In the genomic region with DNA sequence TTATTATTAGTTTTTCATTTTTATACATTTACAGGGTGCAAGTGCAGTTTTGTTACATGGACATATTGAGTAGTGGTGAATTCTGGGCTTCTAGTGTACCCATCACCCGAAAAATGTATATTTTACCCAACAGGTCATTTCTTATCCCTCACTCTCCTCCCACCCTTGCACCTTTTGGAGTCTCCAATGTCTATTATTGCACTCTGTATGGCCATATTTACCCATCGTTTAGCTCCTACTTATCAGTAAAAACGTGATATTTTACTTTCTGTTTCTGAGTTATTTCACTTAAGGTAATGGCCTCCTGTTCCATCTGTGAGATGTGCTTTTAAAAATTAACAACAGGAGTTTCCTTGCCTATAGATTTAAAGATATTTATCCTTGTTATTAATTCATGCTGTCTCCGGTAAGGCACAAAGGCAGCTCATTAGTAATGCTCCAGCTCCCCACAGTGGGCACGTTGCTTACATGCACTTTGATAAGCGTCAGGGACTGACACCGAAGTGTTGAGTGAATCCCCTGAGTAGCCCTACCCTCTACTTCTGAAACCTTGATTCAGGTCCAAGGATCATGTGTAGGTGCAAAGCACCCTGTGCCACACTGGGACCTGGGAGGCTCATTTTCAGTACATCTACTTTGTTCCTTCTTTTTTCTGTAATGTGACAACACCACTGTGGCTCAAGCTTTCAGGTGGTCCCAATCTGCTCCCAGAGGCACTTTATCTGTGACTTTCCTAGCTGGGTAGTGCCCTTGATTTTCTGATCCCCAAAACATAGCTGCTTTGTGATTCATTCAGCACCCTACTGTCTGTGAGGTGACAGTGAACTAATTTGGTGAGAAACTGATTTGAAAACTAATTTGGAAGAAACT, we compare ENCODE assay signal across 1 cellular context.
TF ChIP-seq lines count a peak whose summit lies in the region.

No MANE protein-coding gene starts in this region.

TF ChIP-seq in GM23338, 12 proteins besides CTCF, POLR2A, EP300 and RAD21 (continued from another document):
- TF ChIP-seq ZNF331 (CRISPR knock-in tag; IDR thresholded peaks at IDR 0.05; ENCODE audit: low read depth) (no peak), POLR2AphosphoS5 (IDR thresholded peaks at IDR 0.05; ENCODE audit: low read depth) (no peak), STAT1 (IDR thresholded peaks at IDR 0.05; ENCODE audit: unreplicated experiment) (no peak), EZH2 (IDR thresholded peaks at IDR 0.05; ENCODE audit: low read depth, unreplicated experiment) (no peak), ZNF114 (CRISPR knock-in tag; IDR thresholded peaks at IDR 0.05) (no peak), NANOG (IDR thresholded peaks at IDR 0.05; ENCODE audit: borderline replicate concordance) (no peak), JUNB (IDR thresholded peaks at IDR 0.05; ENCODE audit: unreplicated experiment) (no peak), CREB1 (CRISPR knock-in tag; IDR thresholded peaks at IDR 0.05; ENCODE audit: low read depth) (no peak), EZH2phosphoT487 (IDR thresholded peaks at IDR 0.05; ENCODE audit: unreplicated experiment) (no peak)
- TF ChIP-seq, protein P1, sequence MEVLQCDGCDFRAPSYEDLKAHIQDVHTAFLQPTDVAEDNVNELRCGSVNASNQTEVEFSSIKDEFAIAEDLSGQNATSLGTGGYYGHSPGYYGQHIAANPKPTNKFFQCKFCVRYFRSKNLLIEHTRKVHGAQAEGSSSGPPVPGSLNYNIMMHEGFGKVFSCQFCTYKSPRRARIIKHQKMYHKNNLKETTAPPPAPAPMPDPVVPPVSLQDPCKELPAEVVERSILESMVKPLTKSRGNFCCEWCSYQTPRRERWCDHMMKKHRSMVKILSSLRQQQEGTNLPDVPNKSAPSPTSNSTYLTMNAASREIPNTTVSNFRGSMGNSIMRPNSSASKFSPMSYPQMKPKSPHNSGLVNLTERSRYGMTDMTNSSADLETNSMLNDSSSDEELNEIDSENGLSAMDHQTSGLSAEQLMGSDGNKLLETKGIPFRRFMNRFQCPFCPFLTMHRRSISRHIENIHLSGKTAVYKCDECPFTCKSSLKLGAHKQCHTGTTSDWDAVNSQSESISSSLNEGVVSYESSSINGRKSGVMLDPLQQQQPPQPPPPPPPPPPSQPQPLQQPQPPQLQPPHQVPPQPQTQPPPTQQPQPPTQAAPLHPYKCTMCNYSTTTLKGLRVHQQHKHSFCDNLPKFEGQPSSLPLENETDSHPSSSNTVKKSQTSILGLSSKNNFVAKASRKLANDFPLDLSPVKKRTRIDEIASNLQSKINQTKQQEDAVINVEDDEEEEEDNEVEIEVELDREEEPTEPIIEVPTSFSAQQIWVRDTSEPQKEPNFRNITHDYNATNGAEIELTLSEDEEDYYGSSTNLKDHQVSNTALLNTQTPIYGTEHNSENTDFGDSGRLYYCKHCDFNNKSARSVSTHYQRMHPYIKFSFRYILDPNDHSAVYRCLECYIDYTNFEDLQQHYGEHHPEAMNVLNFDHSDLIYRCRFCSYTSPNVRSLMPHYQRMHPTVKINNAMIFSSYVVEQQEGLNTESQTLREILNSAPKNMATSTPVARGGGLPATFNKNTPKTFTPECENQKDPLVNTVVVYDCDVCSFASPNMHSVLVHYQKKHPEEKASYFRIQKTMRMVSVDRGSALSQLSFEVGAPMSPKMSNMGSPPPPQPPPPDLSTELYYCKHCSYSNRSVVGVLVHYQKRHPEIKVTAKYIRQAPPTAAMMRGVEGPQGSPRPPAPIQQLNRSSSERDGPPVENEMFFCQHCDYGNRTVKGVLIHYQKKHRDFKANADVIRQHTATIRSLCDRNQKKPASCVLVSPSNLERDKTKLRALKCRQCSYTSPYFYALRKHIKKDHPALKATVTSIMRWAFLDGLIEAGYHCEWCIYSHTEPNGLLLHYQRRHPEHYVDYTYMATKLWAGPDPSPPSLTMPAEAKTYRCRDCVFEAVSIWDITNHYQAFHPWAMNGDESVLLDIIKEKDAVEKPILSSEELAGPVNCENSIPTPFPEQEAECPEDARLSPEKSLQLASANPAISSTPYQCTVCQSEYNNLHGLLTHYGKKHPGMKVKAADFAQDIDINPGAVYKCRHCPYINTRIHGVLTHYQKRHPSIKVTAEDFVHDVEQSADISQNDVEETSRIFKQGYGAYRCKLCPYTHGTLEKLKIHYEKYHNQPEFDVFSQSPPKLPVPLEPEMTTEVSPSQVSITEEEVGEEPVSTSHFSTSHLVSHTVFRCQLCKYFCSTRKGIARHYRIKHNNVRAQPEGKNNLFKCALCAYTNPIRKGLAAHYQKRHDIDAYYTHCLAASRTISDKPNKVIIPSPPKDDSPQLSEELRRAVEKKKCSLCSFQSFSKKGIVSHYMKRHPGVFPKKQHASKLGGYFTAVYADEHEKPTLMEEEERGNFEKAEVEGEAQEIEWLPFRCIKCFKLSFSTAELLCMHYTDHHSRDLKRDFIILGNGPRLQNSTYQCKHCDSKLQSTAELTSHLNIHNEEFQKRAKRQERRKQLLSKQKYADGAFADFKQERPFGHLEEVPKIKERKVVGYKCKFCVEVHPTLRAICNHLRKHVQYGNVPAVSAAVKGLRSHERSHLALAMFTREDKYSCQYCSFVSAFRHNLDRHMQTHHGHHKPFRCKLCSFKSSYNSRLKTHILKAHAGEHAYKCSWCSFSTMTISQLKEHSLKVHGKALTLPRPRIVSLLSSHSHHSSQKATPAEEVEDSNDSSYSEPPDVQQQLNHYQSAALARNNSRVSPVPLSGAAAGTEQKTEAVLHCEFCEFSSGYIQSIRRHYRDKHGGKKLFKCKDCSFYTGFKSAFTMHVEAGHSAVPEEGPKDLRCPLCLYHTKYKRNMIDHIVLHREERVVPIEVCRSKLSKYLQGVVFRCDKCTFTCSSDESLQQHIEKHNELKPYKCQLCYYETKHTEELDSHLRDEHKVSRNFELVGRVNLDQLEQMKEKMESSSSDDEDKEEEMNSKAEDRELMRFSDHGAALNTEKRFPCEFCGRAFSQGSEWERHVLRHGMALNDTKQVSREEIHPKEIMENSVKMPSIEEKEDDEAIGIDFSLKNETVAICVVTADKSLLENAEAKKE (CRISPR knock-in tag; IDR thresholded peaks at IDR 0.05): no peak
- TF ChIP-seq, protein P2, sequence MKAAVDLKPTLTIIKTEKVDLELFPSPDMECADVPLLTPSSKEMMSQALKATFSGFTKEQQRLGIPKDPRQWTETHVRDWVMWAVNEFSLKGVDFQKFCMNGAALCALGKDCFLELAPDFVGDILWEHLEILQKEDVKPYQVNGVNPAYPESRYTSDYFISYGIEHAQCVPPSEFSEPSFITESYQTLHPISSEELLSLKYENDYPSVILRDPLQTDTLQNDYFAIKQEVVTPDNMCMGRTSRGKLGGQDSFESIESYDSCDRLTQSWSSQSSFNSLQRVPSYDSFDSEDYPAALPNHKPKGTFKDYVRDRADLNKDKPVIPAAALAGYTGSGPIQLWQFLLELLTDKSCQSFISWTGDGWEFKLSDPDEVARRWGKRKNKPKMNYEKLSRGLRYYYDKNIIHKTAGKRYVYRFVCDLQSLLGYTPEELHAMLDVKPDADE (IDR thresholded peaks at IDR 0.05): no peak
